22 cellular contexts compared by ENCODE assay signal in the genomic region with DNA sequence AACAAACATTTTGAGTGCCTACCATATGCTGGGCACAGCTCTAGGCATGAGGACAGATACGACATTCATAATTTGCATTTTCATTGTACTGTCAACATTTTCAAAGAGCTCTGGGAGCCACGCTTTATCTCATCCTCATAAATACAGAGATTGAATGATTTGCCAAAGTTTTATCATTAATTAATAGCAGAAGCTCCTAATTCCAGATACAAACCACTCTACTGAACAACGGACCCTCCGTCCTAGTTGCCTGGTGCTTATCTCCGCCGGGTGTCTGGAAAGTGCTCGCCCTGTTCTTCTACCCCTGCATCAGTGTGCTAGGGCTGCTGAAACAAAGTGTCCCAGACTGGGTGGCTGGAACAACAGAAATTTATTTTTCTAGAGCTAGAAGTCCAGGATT.
"Had no signal": no experiment of that assay in that cellular context is flagged by ENCODE, and none has a peak within 500 bp of the region (broad histone marks: within the 10 kb centered on the region; RNA-seq: fewer than 3 reads in every experiment).

No MANE protein-coding gene starts in this region.

- H3K27me3 Mint-ChIP-seq: activated CD4-positive, alpha-beta memory T cell treated with anti-CD3 and anti-CD28 coated beads for 36 hours; activated naive CD4-positive, alpha-beta T cell treated with anti-CD3 and anti-CD28 coated beads, Interleukin-2, amount 50 U/mL, for 24 hours; stimulated activated naive CD8-positive, alpha-beta T cell treated with anti-CD3 and anti-CD28 coated beads, Interleukin-15, Interleukin-2, amounts not matched to agents 100 ng/mL and 50 ng/mL, for 24 hours had no signal

- H3K9me3 Mint-ChIP-seq: activated CD4-positive, alpha-beta memory T cell treated with anti-CD3 and anti-CD28 coated beads for 36 hours; activated naive CD4-positive, alpha-beta T cell treated with anti-CD3 and anti-CD28 coated beads, Interleukin-2, amount 50 U/mL, for 24 hours; nephron; stimulated activated naive CD8-positive, alpha-beta T cell treated with anti-CD3 and anti-CD28 coated beads, Interleukin-15, Interleukin-2, amounts not matched to agents 100 ng/mL and 50 ng/mL, for 24 hours; T-helper 1 cell treated with Interleukin-12 subunit alpha and Interleukin-12 subunit beta and Interleukin-4 antibody, amounts not matched to agents 30 μg/mL and 1 μg/mL, for 36 hours had no signal

- H3K27ac Mint-ChIP-seq: activated CD4-positive, alpha-beta memory T cell treated with anti-CD3 and anti-CD28 coated beads for 36 hours; T-helper 1 cell treated with Interleukin-12 subunit alpha and Interleukin-12 subunit beta and Interleukin-4 antibody, amounts not matched to agents 30 μg/mL and 1 μg/mL, for 36 hours had no signal

- H3K9me3 ChIP-seq: adrenal gland, ascending aorta, neutrophil, ovary, prostate gland, tibial artery had no signal

- DNase-seq: activated CD4-positive, alpha-beta memory T cell treated with anti-CD3 and anti-CD28 coated beads for 36 hours; activated CD4-positive, alpha-beta T cell treated with anti-CD3 and anti-CD28 coated beads for 4 hours; activated CD4-positive, CD25-positive, alpha-beta regulatory T cell; activated gamma-delta T cell treated with Interleukin-2 at 50 U/mL for 16 hours; activated T-cell treated with anti-CD3 and anti-CD28 coated beads for 4 hours; cerebellar nuclear complex; cortex of kidney; foreskin fibroblast; left ventricle myocardium superior; mammary epithelial cell; midbrain; stimulated activated CD4-positive, alpha-beta T cell treated with anti-CD3 and anti-CD28 coated beads, Interleukin-4, amount 100 ng/mL, for 24 hours; tibial artery had no signal

- H3K4me3 Mint-ChIP-seq: activated CD4-positive, alpha-beta memory T cell treated with anti-CD3 and anti-CD28 coated beads for 36 hours; activated naive CD4-positive, alpha-beta T cell treated with anti-CD3 and anti-CD28 coated beads, Interleukin-2, amount 50 U/mL, for 24 hours; nephron; stimulated activated naive CD8-positive, alpha-beta T cell treated with anti-CD3 and anti-CD28 coated beads, Interleukin-15, Interleukin-2, amounts not matched to agents 100 ng/mL and 50 ng/mL, for 24 hours; T-helper 1 cell treated with Interleukin-12 subunit alpha and Interleukin-12 subunit beta and Interleukin-4 antibody, amounts not matched to agents 30 μg/mL and 1 μg/mL, for 36 hours had no signal
